1 cellular context compared by ENCODE assay signal in genomic region chr12:116067892-116068291, GRCh38.
TF ChIP-seq lines count a peak whose summit lies in the region.

No MANE protein-coding gene starts in this region.

TF ChIP-seq in K562, 482 proteins besides CTCF, POLR2A, EP300 and RAD21 (continued from another document):
- TF ChIP-seq FOXA3 (CRISPR knock-in tag; conservative IDR thresholded peaks at IDR 0.05 in 1 of 2, IDR thresholded peaks at IDR 0.05 in 1 of 2): peak in 1 of 2 experiments; percentile 37; a peak in 1 of 4 replicates
- TF ChIP-seq TOE1 (IDR thresholded peaks at IDR 0.05; ENCODE audit: borderline replicate concordance): no peak
- TF ChIP-seq TOE1 (CRISPR knock-in tag; IDR thresholded peaks at IDR 0.05; ENCODE audit: borderline replicate concordance, low read depth): no peak
- no peak for TF ChIP-seq ZNF12 (CRISPR knock-in tag; IDR thresholded peaks at IDR 0.05)
- no peak for TF ChIP-seq MEF2A (IDR thresholded peaks at IDR 0.05; ENCODE audit: control insufficient read depth, low read depth, low read length)
- no peak for TF ChIP-seq FOXJ3 (CRISPR knock-in tag; IDR thresholded peaks at IDR 0.05)
- no peak for TF ChIP-seq ARID4B (CRISPR knock-in tag; IDR thresholded peaks at IDR 0.05)
- no peak for TF ChIP-seq ZBTB34 (CRISPR knock-in tag; IDR thresholded peaks at IDR 0.05)
- TF ChIP-seq ZKSCAN8 (CRISPR knock-in tag; IDR thresholded peaks at IDR 0.05): no peak
- TF ChIP-seq MED1 (CRISPR knock-in tag; IDR thresholded peaks at IDR 0.05; ENCODE audit: borderline replicate concordance): no peak
- no peak for TF ChIP-seq ARID3B (CRISPR knock-in tag; IDR thresholded peaks at IDR 0.05; ENCODE audit: borderline replicate concordance)
- no peak for TF ChIP-seq ZNF766 (CRISPR knock-in tag; conservative IDR thresholded peaks at IDR 0.05)
- no peak for TF ChIP-seq ZNF592 (IDR thresholded peaks at IDR 0.05)
- no peak for TF ChIP-seq E2F1 (CRISPR knock-in tag; IDR thresholded peaks at IDR 0.05)
- no peak for TF ChIP-seq TRIM25 (IDR thresholded peaks at IDR 0.05; ENCODE audit: borderline replicate concordance)
